In genomic region chr5:7869474-7870136, GRCh38 we compare ENCODE assay signal across 9 cellular contexts. TPM values are rescaled to one million over a fixed set of nuclear protein-coding genes. Genes with fewer than 3 reads are reported as not detected.
DNase-seq lines count a peak whose midpoint lies in the region; ATAC-seq and TF ChIP-seq lines count a peak whose summit lies in the region.
"Had no signal": no experiment of that assay in that cellular context is flagged by ENCODE, and none has a peak within 500 bp of the region (broad histone marks: within the 10 kb centered on the region; RNA-seq: fewer than 3 reads in every experiment).

No MANE protein-coding gene starts in this region.

- H3K27me3 ChIP-seq in duodenal mucosa (ENCODE audit: control insufficient read depth in 1 of 2, insufficient read depth in 2 of 2, low read length in 2 of 2), result no peaks in the 10 kb centered on the region
- no peaks in the 10 kb centered on the region for H3K27me3 ChIP-seq in mucosa of stomach (ENCODE audit: control insufficient read depth, insufficient read depth, low read length)
- no peaks in the 10 kb centered on the region for H3K27me3 ChIP-seq in uterus

- DNase-seq in AG08395 (ENCODE audit: low spot score) (peak; percentile 17), uterus (no peak), NCI-H1048 (lab: John Stamatoyannopoulos, UW) (no peak)

- TF ChIP-seq CTCF in uterus (IDR thresholded peaks at IDR 0.05), result no peak

- H3K9ac ChIP-seq in duodenal mucosa (ENCODE audit: low read depth in 1 of 2, low read length in 2 of 2), result peak overlapping the region; percentile 73 to 79
- peak overlapping the region; percentile 82 for H3K9ac ChIP-seq in mucosa of stomach (ENCODE audit: low read length)

- intact Hi-C loops in uterus (cut with DNase I; ENCODE audit: low total_unique reads), result no loop called here

- TF ChIP-seq POLR2A in uterus (IDR thresholded peaks at IDR 0.05), result no peak

- no peaks in the 10 kb centered on the region for H3K9me3 ChIP-seq in duodenal mucosa (ENCODE audit: control insufficient read depth in 1 of 2, low read length in 2 of 2)
- H3K9me3 ChIP-seq in mucosa of stomach (ENCODE audit: control insufficient read depth, low read length), result no peaks in the 10 kb centered on the region
- no peaks in the 10 kb centered on the region for H3K9me3 ChIP-seq in uterus

- H3K36me3 ChIP-seq in duodenal mucosa (ENCODE audit: control insufficient read depth in 1 of 2, insufficient read depth in 2 of 2, low read length in 2 of 2), result peaks cover 3 to 11% of the 10 kb centered on the region in 2 donors
- no peaks in the 10 kb centered on the region for H3K36me3 ChIP-seq in mucosa of stomach (ENCODE audit: control insufficient read depth, insufficient read depth, low read length)
- no peaks in the 10 kb centered on the region for H3K36me3 ChIP-seq in uterus

- peaks cover 38 to 44% of the 10 kb centered on the region in 2 donors for H3K4me1 ChIP-seq in duodenal mucosa (ENCODE audit: control insufficient read depth in 1 of 2, insufficient read depth in 2 of 2, low read length in 2 of 2)
- H3K4me1 ChIP-seq in mucosa of stomach (ENCODE audit: control insufficient read depth, insufficient read depth, low read length), result no peaks in the 10 kb centered on the region
- H3K4me1 ChIP-seq in uterus, result peaks cover 0 to 9% of the 10 kb centered on the region in 2 donors

- ATAC-seq in GM18519 (IDR thresholded peaks at IDR 0.05; ENCODE audit: low FRiP score, unreplicated experiment) (peak; percentile 6), HG03045 (IDR thresholded peaks at IDR 0.05; ENCODE audit: unreplicated experiment) (peak; percentile 33), SK-N-SH treated with all-trans-retinoic acid at 6 μM for 48 hours (peak; percentile 62)

- H3K27ac ChIP-seq in duodenal mucosa (ENCODE audit: low read depth, low read length) (peak overlapping the region; percentile 28), uterus (peak overlapping the region; percentile 51 to 66)

- H3K4me3 ChIP-seq in duodenal mucosa (ENCODE audit: low read depth in 1 of 2, low read length in 2 of 2) (peak overlapping the region; percentile 79 to 83), mucosa of stomach (ENCODE audit: low read length) (peak overlapping the region; percentile 31), uterus (peak overlapping the region; percentile 62 to 67)

TF ChIP-seq in SK-N-SH treated with all-trans-retinoic acid at 6 μM for 48 hours, 23 proteins besides CTCF, POLR2A, EP300 and RAD21:
- TF ChIP-seq ZNF8 (CRISPR knock-in tag; IDR thresholded peaks at IDR 0.05) (no peak), GLIS3 (CRISPR knock-in tag; IDR thresholded peaks at IDR 0.05) (no peak), OSR1 (CRISPR knock-in tag; IDR thresholded peaks at IDR 0.05) (no peak), ZNF565 (CRISPR knock-in tag; conservative IDR thresholded peaks at IDR 0.05; ENCODE audit: low read depth) (no peak), BACH2 (CRISPR knock-in tag; IDR thresholded peaks at IDR 0.05; ENCODE audit: borderline replicate concordance) (no peak), SNAI2 (CRISPR knock-in tag; IDR thresholded peaks at IDR 0.05) (no peak), ISL1 (CRISPR knock-in tag; IDR thresholded peaks at IDR 0.05) (no peak), PATZ1 (CRISPR knock-in tag; IDR thresholded peaks at IDR 0.05; ENCODE audit: borderline replicate concordance) (no peak), TCF4 (CRISPR knock-in tag; IDR thresholded peaks at IDR 0.05; ENCODE audit: borderline replicate concordance) (no peak), ZFP3 (CRISPR knock-in tag; IDR thresholded peaks at IDR 0.05) (no peak), ZNF70 (CRISPR knock-in tag; IDR thresholded peaks at IDR 0.05) (no peak), CREB5 (CRISPR knock-in tag; IDR thresholded peaks at IDR 0.05; ENCODE audit: low read depth) (no peak), ZC3H10 (CRISPR knock-in tag; IDR thresholded peaks at IDR 0.05) (no peak), TOX (CRISPR knock-in tag; IDR thresholded peaks at IDR 0.05; ENCODE audit: borderline replicate concordance) (no peak)
- TF ChIP-seq, protein P1, sequence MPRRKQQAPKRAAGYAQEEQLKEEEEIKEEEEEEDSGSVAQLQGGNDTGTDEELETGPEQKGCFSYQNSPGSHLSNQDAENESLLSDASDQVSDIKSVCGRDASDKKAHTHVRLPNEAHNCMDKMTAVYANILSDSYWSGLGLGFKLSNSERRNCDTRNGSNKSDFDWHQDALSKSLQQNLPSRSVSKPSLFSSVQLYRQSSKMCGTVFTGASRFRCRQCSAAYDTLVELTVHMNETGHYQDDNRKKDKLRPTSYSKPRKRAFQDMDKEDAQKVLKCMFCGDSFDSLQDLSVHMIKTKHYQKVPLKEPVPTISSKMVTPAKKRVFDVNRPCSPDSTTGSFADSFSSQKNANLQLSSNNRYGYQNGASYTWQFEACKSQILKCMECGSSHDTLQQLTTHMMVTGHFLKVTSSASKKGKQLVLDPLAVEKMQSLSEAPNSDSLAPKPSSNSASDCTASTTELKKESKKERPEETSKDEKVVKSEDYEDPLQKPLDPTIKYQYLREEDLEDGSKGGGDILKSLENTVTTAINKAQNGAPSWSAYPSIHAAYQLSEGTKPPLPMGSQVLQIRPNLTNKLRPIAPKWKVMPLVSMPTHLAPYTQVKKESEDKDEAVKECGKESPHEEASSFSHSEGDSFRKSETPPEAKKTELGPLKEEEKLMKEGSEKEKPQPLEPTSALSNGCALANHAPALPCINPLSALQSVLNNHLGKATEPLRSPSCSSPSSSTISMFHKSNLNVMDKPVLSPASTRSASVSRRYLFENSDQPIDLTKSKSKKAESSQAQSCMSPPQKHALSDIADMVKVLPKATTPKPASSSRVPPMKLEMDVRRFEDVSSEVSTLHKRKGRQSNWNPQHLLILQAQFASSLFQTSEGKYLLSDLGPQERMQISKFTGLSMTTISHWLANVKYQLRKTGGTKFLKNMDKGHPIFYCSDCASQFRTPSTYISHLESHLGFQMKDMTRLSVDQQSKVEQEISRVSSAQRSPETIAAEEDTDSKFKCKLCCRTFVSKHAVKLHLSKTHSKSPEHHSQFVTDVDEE (CRISPR knock-in tag; IDR thresholded peaks at IDR 0.05), result no peak

RNA-seq across cellular contexts. Expression of gene MTRR, which starts 0.7 kb away (rescaled TPM):
- total RNA-seq in uterus, result 10 to 100 TPM; 18.8 to 51.5 (median 33.2) TPM

RNA-seq across cellular contexts. Expression of gene FASTKD3, which starts 0.8 kb away (rescaled TPM):
- 10 to 100 TPM in 1 of 4 donors, 1 to 10 TPM in 3; 3.3 to 20.2 (median 8.7) TPM for total RNA-seq in uterus

RNA-seq across cellular contexts. Expression of gene CFAP90, which starts 18.7 kb away (rescaled TPM):
- total RNA-seq in uterus, result 1 to 10 TPM in 1 of 4 donors, under 1 TPM in 1, not detected in 2; 0.88 to 1.7 TPM
- total RNA-seq: LHCN-M2 had no signal

Comparison
In these comparisons a context has a peak if more than half of its experiments do, and no peak if none do; other contexts are left out.
1. ATAC-seq: peak in every context shown above with its lines; median percentile 62 in SK-N-SH treated with all-trans-retinoic acid at 6 μM for 48 hours; 33 in HG03045; 6 in GM18519.
2. H3K4me3 ChIP-seq: peak in every context shown above with its lines; median percentile 81 in duodenal mucosa; 64 in uterus; 31 in mucosa of stomach.